ENCODE assay signal across 8 cellular contexts in the genomic region with DNA sequence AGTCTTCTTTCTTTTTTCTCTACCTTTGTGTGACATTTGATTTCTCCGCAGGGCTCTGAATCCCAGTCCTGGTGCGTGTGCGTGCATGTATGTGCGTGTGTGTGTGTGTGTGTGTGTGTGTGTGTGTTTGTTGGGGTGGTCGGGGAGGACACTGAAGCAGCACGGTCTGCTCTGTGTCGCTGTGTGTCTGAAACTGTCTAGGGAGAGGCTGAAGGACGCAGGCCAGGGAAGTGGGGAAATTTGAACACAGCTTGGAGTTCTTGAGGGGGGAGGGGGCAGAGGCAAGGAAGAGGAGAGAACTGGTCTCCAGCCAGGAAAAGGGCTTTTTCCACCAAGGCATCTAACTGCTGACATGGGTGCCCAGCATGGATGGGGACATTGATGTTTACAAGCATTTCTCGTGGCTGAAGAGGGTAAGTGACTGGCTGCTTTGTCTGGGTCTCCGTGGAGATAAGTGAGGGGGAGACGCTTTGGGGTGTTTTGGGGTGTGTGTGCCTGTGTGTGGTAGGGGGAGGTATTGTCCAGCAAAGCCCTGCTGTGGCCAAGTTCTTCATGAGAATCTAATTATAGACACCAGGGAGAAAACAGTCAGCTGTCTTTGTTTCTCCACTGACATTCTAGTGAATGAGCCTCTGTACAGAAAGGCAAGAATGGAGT.
DNase-seq lines count a peak whose midpoint lies in the region; ATAC-seq, FAIRE-seq and TF ChIP-seq lines count a peak whose summit lies in the region.

No MANE protein-coding gene starts in this region.

- FAIRE-seq in GM12892 (lab: Jason Lieb, UNC), result no peak

- H3K9me3 Mint-ChIP-seq in CD4-positive, alpha-beta T cell, result no peaks in the 10 kb centered on the region

- no peak for ATAC-seq in CD4-positive, alpha-beta T cell (ENCODE audit: poor library complexity)
- ATAC-seq in omental fat pad (ENCODE audit: low FRiP score), result no peak
- ATAC-seq in GM19023 (IDR thresholded peaks at IDR 0.05; ENCODE audit: unreplicated experiment), result no peak
- ATAC-seq in HG03045 (IDR thresholded peaks at IDR 0.05; ENCODE audit: unreplicated experiment), result no peak

- H3K27me3 ChIP-seq in CD4-positive, alpha-beta T cell (ENCODE audit: control insufficient read depth, insufficient read depth, low read length), result peaks cover 27% of the 10 kb centered on the region
- no peaks in the 10 kb centered on the region for H3K27me3 ChIP-seq in parathyroid adenoma (ENCODE audit: control insufficient read depth, insufficient read depth, low read length)

- H3K4me3 ChIP-seq in parathyroid adenoma (ENCODE audit: low read depth, low read length), result peak overlapping the region; percentile 60

- no peak overlapping the region for H2AFZ ChIP-seq in parathyroid adenoma

- POLR2A ChIA-PET in CD4-positive, alpha-beta T cell (lab: Charles Lee), result interaction anchor here (1.0 to 2.0 kb wide), 3 partner anchors 57 to 410 kb away, joined by 3 to 4 read pairs (median 4); partner anchors contain the start of genes EIF3F and PPFIBP2

- no peak overlapping the region for H3K27ac ChIP-seq in CD4-positive, alpha-beta T cell (ENCODE audit: low read depth, low read length)
- peak overlapping the region; percentile 99 for H3K27ac ChIP-seq in VCaP
- H3K27ac ChIP-seq in parathyroid adenoma, result peak overlapping the region; percentile 98

- no peak for TF ChIP-seq CTCF in CD4-positive, alpha-beta T cell (IDR thresholded peaks at IDR 0.05)
- TF ChIP-seq CTCF in VCaP (conservative IDR thresholded peaks at IDR 0.05) (no peak), parathyroid adenoma (IDR thresholded peaks at IDR 0.05) (no peak), omental fat pad (IDR thresholded peaks at IDR 0.05) (no peak)

- H3K79me2 ChIP-seq in parathyroid adenoma, result peaks cover 12% of the 10 kb centered on the region

- intact Hi-C loops in CD4-positive, alpha-beta T cell (cut with DNase I, micrococcal nuclease), result no loop called here
- intact Hi-C loops in head of caudate nucleus (cut with DNase I), result loop anchor here (5.0 kb wide), 1 partner anchor 75 kb away; no protein-coding TSS in a partner anchor

- peaks cover 6% of the 10 kb centered on the region for H3K27me3 Mint-ChIP-seq in CD4-positive, alpha-beta T cell

- TF ChIP-seq POLR2A in GM12892 (IDR thresholded peaks at IDR 0.05; ENCODE audit: low read depth, low read length), result no peak

- peaks cover 4% of the 10 kb centered on the region for H3K36me3 Mint-ChIP-seq in CD4-positive, alpha-beta T cell (ENCODE audit: low read depth)

- H3K27ac Mint-ChIP-seq in CD4-positive, alpha-beta T cell, result peak overlapping the region; percentile 5

- no peaks in the 10 kb centered on the region for H3K36me3 ChIP-seq in parathyroid adenoma (ENCODE audit: control insufficient read depth, insufficient read depth, low read length)

- peak overlapping the region; percentile 61 for H3K4me2 ChIP-seq in parathyroid adenoma (ENCODE audit: low read length)

- peak overlapping the region; percentile 23 for H3K4me3 Mint-ChIP-seq in CD4-positive, alpha-beta T cell

- no peaks in the 10 kb centered on the region for H3K9me3 ChIP-seq in CD4-positive, alpha-beta T cell (ENCODE audit: control insufficient read depth, low read length)
- no peaks in the 10 kb centered on the region for H3K9me3 ChIP-seq in parathyroid adenoma (ENCODE audit: control insufficient read depth, low read length)

- no peak for DNase-seq in CD4-positive, alpha-beta T cell
- peak; percentile 38 to 94 (median 80) for DNase-seq in head of caudate nucleus
- DNase-seq in omental fat pad (ENCODE audit: low spot score), result no peak
- DNase-seq in GM12892 (ENCODE audit: insufficient read length), result no peak

- H3K4me1 Mint-ChIP-seq in CD4-positive, alpha-beta T cell (ENCODE audit: low read depth), result peaks cover 47% of the 10 kb centered on the region

- CTCF ChIA-PET in CD4-positive, alpha-beta T cell (lab: Charles Lee), result no interaction called here

- H3K9ac ChIP-seq in parathyroid adenoma, result peak overlapping the region; percentile 61

- peaks cover 59% of the 10 kb centered on the region for H3K4me1 ChIP-seq in parathyroid adenoma

Comparison
In these comparisons a context has a peak if more than half of its experiments do, and no peak if none do; other contexts are left out.
1. DNase-seq: peak in head of caudate nucleus (42 of 42); none in CD4-positive, alpha-beta T cell (0 of 10), omental fat pad (single experiment) and GM12892 (single experiment).